31 cellular contexts compared by ENCODE assay signal in genomic region chr5:8945972-8946371, GRCh38.
"Had no signal": no experiment of that assay in that cellular context is flagged by ENCODE, and none has a peak within 500 bp of the region (broad histone marks: within the 10 kb centered on the region; RNA-seq: fewer than 3 reads in every experiment).

No MANE protein-coding gene starts in this region.

- DNase-seq: activated B cell treated with CpG ODN at 0.5 μM for 24 hours; activated CD4-positive, alpha-beta memory T cell treated with anti-CD3 and anti-CD28 coated beads for 36 hours; activated CD4-positive, alpha-beta T cell treated with anti-CD3 and anti-CD28 coated beads for 4 hours; activated CD4-positive, alpha-beta T cell treated with anti-CD3 and anti-CD28 coated beads, Interleukin-2, amount 10 ng/mL, durations not matched to agents 24 days and 14 days; activated CD4-positive, alpha-beta T cell treated with anti-CD3 and anti-CD28 coated beads, Interleukin-2, amount 50 U/mL, for 1 hour; activated CD4-positive, alpha-beta T cell treated with anti-CD3 and anti-CD28 coated beads, Interleukin-2, amount 50 U/mL, for 4 hours; activated CD4-positive, CD25-positive, alpha-beta regulatory T cell treated with anti-CD3 and anti-CD28 coated beads, Interleukin-2, amount 50 U/mL, for 72 hours; activated CD8-positive, alpha-beta memory T cell treated with anti-CD3 and anti-CD28 coated beads, Interleukin-2, amount 50 U/mL, for 4 hours; activated CD8-positive, alpha-beta T cell treated with anti-CD3 and anti-CD28 coated beads for 36 hours; activated effector memory CD4-positive, alpha-beta T cell treated with anti-CD3 and anti-CD28 coated beads, Interleukin-2, amount 50 U/mL, for 16 hours; activated gamma-delta T cell treated with Interleukin-2 at 50 U/mL for 16 hours; activated naive CD4-positive, alpha-beta T cell; activated naive CD4-positive, alpha-beta T cell treated with anti-CD3 and anti-CD28 coated beads for 36 hours; activated naive CD4-positive, alpha-beta T cell treated with anti-CD3 and anti-CD28 coated beads, Interleukin-2, amount 50 U/mL, for 16 hours; activated naive CD8-positive, alpha-beta T cell treated with anti-CD3 and anti-CD28 coated beads for 36 hours; activated T-cell treated with anti-CD3 and anti-CD28 coated beads for 4 hours; activated T-cell treated with anti-CD3 and anti-CD28 coated beads, Interleukin-2, amount 50 U/mL, for 1 hour; activated T-cell treated with anti-CD3 and anti-CD28 coated beads, Interleukin-2, amount 50 U/mL, for 4 hours; activated T-cell treated with anti-CD3 and anti-CD28 coated beads, Interleukin-2, amount 50 U/mL, for 72 hours; adrenal gland; amniotic stem cell; aorta; caudate nucleus; cerebellar nuclear complex; T-helper 1 cell; T-helper 2 cell; T-helper 9 cell had no signal

- ATAC-seq: activated CD8-positive, alpha-beta T cell treated with anti-CD3 and anti-CD28 coated beads for 36 hours; activated naive CD4-positive, alpha-beta T cell treated with anti-CD3 and anti-CD28 coated beads, Interleukin-2, amount 50 U/mL, for 72 hours; activated T-cell treated with anti-CD3 and anti-CD28 coated beads, Interleukin-2, amount 50 U/mL, for 4 hours; activated T-cell treated with anti-CD3 and anti-CD28 coated beads, Interleukin-2, amount 50 U/mL, for 72 hours; activated T-helper 17 cell treated with anti-CD3 and anti-CD28 coated beads, Interleukin-2, amount 50 U/mL, for 72 hours had no signal

- H3K36me3 ChIP-seq: adrenal gland, cardiac muscle cell had no signal

- H3K4me3 ChIP-seq: adrenal gland, cardiac muscle cell had no signal

- H3K9me3 ChIP-seq: adrenal gland had no signal

- H3K4me1 ChIP-seq: adrenal gland had no signal

- H3K27ac ChIP-seq: adrenal gland, cardiac muscle cell, VCaP had no signal

- H3K27me3 ChIP-seq: adrenal gland, cardiac muscle cell had no signal
